In the genomic region with DNA sequence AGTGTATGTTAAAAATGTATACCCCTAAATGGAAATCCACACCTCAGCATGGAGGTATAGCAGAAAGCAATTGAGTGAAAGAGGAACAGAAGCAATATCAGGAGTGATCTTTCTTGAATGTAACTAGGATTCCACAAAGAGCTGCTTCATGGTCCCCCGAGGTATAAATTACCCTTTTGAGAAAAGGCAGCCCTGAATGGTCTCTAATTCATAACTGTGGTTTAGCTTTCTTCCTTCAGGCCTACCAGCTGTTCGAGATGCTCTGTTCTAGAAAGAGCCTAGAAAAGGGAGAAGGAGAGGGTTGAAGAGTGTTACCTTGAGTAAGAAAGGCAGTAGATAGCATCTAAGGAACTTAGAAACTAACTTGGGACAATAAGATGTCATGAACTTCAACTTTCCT, we compare ENCODE assay signal across 21 cellular contexts.
"Had no signal": no experiment of that assay in that cellular context is flagged by ENCODE, and none has a peak within 500 bp of the region (broad histone marks: within the 10 kb centered on the region; RNA-seq: fewer than 3 reads in every experiment).

No MANE protein-coding gene starts in this region.

- H3K4me1 ChIP-seq: adrenal gland, neural progenitor cell, spleen, thyroid gland had no signal

- H3K27me3 ChIP-seq: adrenal gland, neural progenitor cell, spleen, thyroid gland had no signal

- ATAC-seq: left colon, sciatic nerve had no signal

- H3K9me3 Mint-ChIP-seq: activated B cell treated with CpG ODN at 0.5 μM for 24 hours; activated CD4-positive, alpha-beta memory T cell treated with anti-CD3 and anti-CD28 coated beads for 36 hours; activated naive CD4-positive, alpha-beta T cell treated with anti-CD3 and anti-CD28 coated beads for 36 hours; activated T-helper 2 cell treated with anti-CD3 and anti-CD28 coated beads, Interferon-gamma antibody, Interleukin-2, Interleukin-4, amounts not matched to agents 10 μg/mL and 5 μg/mL and 100 μg/mL, durations not matched to agents 14 hours and 24 hours and 36 hours; dendritic cell treated with granulocyte-macrophage colony-stimulating factor and Interleukin-4, amounts not matched to agents 40 ng/mL and 50 ng/mL, for 4 days; mesothelial cell of epicardium; neural progenitor cell had no signal

- DNase-seq: activated B cell treated with CpG ODN at 0.5 μM for 24 hours; activated CD4-positive, alpha-beta memory T cell treated with anti-CD3 and anti-CD28 coated beads for 36 hours; activated CD4-positive, alpha-beta T cell treated with anti-CD3 and anti-CD28 coated beads for 4 hours; activated naive CD4-positive, alpha-beta T cell treated with anti-CD3 and anti-CD28 coated beads for 36 hours; activated T-cell treated with anti-CD3 and anti-CD28 coated beads for 4 hours; adrenal gland; effector CD8-positive, alpha-beta T cell; hippocampal formation; left colon; spleen; stimulated activated CD8-positive, alpha-beta memory T cell treated with anti-CD3 and anti-CD28 coated beads, Interleukin-4, amount 100 ng/mL, for 48 hours; stimulated activated naive CD4-positive, alpha-beta T cell treated with Interleukin-2 at 50 U/mL for 16 hours; T-helper 1 cell; T-helper 9 cell; thyroid gland had no signal

- H3K9me3 ChIP-seq: adrenal gland, spleen, thyroid gland had no signal

- H3K27ac Mint-ChIP-seq: activated B cell treated with CpG ODN at 0.5 μM for 24 hours; activated CD4-positive, alpha-beta memory T cell treated with anti-CD3 and anti-CD28 coated beads for 36 hours; activated naive CD4-positive, alpha-beta T cell treated with anti-CD3 and anti-CD28 coated beads for 36 hours; activated T-helper 2 cell treated with anti-CD3 and anti-CD28 coated beads, Interferon-gamma antibody, Interleukin-2, Interleukin-4, amounts not matched to agents 10 μg/mL and 5 μg/mL and 100 μg/mL, durations not matched to agents 14 hours and 24 hours and 36 hours; dendritic cell treated with granulocyte-macrophage colony-stimulating factor and Interleukin-4, amounts not matched to agents 40 ng/mL and 50 ng/mL, for 4 days; neural progenitor cell had no signal

- H3K27me3 Mint-ChIP-seq: activated B cell treated with CpG ODN at 0.5 μM for 24 hours; activated CD4-positive, alpha-beta memory T cell treated with anti-CD3 and anti-CD28 coated beads for 36 hours; dendritic cell treated with granulocyte-macrophage colony-stimulating factor and Interleukin-4, amounts not matched to agents 40 ng/mL and 50 ng/mL, for 4 days had no signal

- H3K4me3 Mint-ChIP-seq: activated B cell treated with CpG ODN at 0.5 μM for 24 hours; activated CD4-positive, alpha-beta memory T cell treated with anti-CD3 and anti-CD28 coated beads for 36 hours; activated naive CD4-positive, alpha-beta T cell treated with anti-CD3 and anti-CD28 coated beads for 36 hours; dendritic cell treated with granulocyte-macrophage colony-stimulating factor and Interleukin-4, amounts not matched to agents 40 ng/mL and 50 ng/mL, for 4 days; mesothelial cell of epicardium; neural progenitor cell had no signal

- H3K4me3 ChIP-seq: adrenal gland, lung, neural progenitor cell, spleen, thyroid gland had no signal

- H3K36me3 ChIP-seq: neural progenitor cell, thyroid gland had no signal

- H3K27ac ChIP-seq: adrenal gland, neural progenitor cell, spleen, thyroid gland had no signal
